9 cellular contexts compared by ENCODE assay signal in the genomic region with DNA sequence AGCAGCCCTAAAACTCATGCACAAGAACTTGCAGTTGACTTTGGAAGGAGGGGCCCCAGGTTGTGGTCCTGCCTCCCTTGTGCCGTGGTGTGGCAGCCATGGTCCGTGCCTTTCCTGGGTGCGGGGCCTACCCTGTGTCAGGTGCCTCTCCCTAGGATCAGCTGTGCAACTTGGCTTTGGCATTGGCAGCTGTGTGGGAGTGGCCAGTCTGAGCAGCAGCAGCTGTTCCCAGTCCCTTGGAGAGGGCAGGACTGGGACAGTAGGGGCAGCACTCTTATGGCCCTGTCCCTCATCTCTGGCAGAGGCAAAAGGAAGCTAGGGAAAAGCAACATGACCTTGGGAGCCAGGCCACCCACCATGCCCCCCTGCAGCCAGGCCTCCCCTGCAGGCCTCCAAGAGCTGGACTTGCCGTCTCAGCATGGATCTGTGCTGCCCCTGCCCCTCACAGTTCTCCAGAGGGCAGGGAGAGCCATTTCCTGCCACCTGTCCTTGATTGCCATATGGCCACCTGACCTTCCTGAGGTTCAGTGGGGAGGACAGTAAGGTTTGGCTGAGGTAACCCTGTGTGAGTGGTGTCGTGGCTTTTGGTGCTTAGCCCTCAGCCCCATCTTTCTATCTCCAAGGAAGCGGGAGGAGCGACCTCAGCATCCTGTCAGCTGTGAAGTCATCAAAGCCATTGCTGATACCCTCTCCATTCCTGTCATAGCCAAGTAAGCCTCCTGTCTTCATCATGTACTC. TPM values are rescaled to one million over a fixed set of nuclear protein-coding genes. Genes with fewer than 3 reads are reported as not detected.
DNase-seq lines count a peak whose midpoint lies in the region; ATAC-seq and TF ChIP-seq lines count a peak whose summit lies in the region.
"Had no signal": no experiment of that assay in that cellular context is flagged by ENCODE, and none has a peak within 500 bp of the region (broad histone marks: within the 10 kb centered on the region; RNA-seq: fewer than 3 reads in every experiment).

No MANE protein-coding gene starts in this region.

- H3K9me3 ChIP-seq in DOHH2 (ENCODE audit: control insufficient read depth, insufficient read depth, low read length) (no peaks in the 10 kb centered on the region), body of pancreas (no peaks in the 10 kb centered on the region), parathyroid adenoma (ENCODE audit: control insufficient read depth, low read length) (no peaks in the 10 kb centered on the region)

- H3K9ac ChIP-seq in parathyroid adenoma, result no peak overlapping the region

- H3K4me1 ChIP-seq in DOHH2 (ENCODE audit: control insufficient read depth, low read length) (peaks cover 55% of the 10 kb centered on the region), body of pancreas (peaks cover 7% of the 10 kb centered on the region), parathyroid adenoma (peaks cover 62% of the 10 kb centered on the region)

- H3F3A ChIP-seq in DOHH2 (ENCODE audit: control insufficient read depth, insufficient read depth), result peaks cover 19% of the 10 kb centered on the region

- peak overlapping the region; percentile 50 for H3K4me3 ChIP-seq in DOHH2 (ENCODE audit: low read length)
- no peak overlapping the region for H3K4me3 ChIP-seq in body of pancreas
- H3K4me3 ChIP-seq in parathyroid adenoma (ENCODE audit: low read depth, low read length), result peak overlapping the region; percentile 3
- H3K4me3 ChIP-seq in coronary artery, result no peak overlapping the region

- peaks cover 46% of the 10 kb centered on the region for H3K36me3 ChIP-seq in DOHH2 (ENCODE audit: control insufficient read depth, low read length)
- H3K36me3 ChIP-seq in body of pancreas (replicated peaks in 1 of 2; ENCODE audit: insufficient read depth in 1 of 2, low read depth in 2 of 2), result peaks cover 0 to 4% of the 10 kb centered on the region in 2 donors
- H3K36me3 ChIP-seq in parathyroid adenoma (ENCODE audit: control insufficient read depth, insufficient read depth, low read length), result no peaks in the 10 kb centered on the region

- peak; percentile 78 for DNase-seq in NCI-H82 (lab: John Stamatoyannopoulos, UW)
- DNase-seq in body of pancreas, result peak; percentile 46 to 83 (median 74)
- no peak for DNase-seq in ecto neural progenitor cell (ENCODE audit: low spot score)
- DNase-seq in NOMO-1 treated with DMSO at 0.1 percent for 48 hours (lab: John Stamatoyannopoulos, UW; ENCODE audit: unreplicated experiment), result no peak
- no peak for DNase-seq in coronary artery (ENCODE audit: low spot score)

- no peak for TF ChIP-seq CTCF in DOHH2 (IDR thresholded peaks at IDR 0.05; ENCODE audit: low read depth, low read length, poor library complexity, severe bottlenecking)
- no peak for TF ChIP-seq CTCF in body of pancreas (IDR thresholded peaks at IDR 0.05)
- TF ChIP-seq CTCF in parathyroid adenoma (IDR thresholded peaks at IDR 0.05), result peak; percentile 9
- no peak for TF ChIP-seq CTCF in coronary artery (IDR thresholded peaks at IDR 0.05)

- 62 to 93% methylated on average over 4 to 7 of the region's 7 CpGs for WGBS in body of pancreas, 2 donors

- no peak for TF ChIP-seq POLR2A in body of pancreas (IDR thresholded peaks at IDR 0.05)

- H3K27me3 ChIP-seq in DOHH2 (ENCODE audit: control insufficient read depth, low read length) (no peaks in the 10 kb centered on the region), body of pancreas (no peaks in the 10 kb centered on the region), parathyroid adenoma (ENCODE audit: control insufficient read depth, insufficient read depth, low read length) (no peaks in the 10 kb centered on the region)

- H3K79me2 ChIP-seq in DOHH2 (ENCODE audit: control insufficient read depth, low read length) (no peaks in the 10 kb centered on the region), parathyroid adenoma (no peaks in the 10 kb centered on the region)

- intact Hi-C loops in body of pancreas (cut with DNase I), result loop anchor here (10.0 kb wide), 1 partner anchor 165 kb away; the partner anchor contains the start of gene ESRP2

- peaks cover 6% of the 10 kb centered on the region; the same call in 1 of the 2 replicates for H4K20me1 ChIP-seq in DOHH2 (ENCODE audit: control insufficient read depth, insufficient read depth, low read depth, low read length)

- no peak for ATAC-seq in body of pancreas
- ATAC-seq in GM19397 (IDR thresholded peaks at IDR 0.05; ENCODE audit: unreplicated experiment), result no peak

- H3K4me2 ChIP-seq in DOHH2 (ENCODE audit: low read length) (peak overlapping the region; percentile 69), parathyroid adenoma (ENCODE audit: low read length) (peak overlapping the region; percentile 44)

- H2AFZ ChIP-seq in parathyroid adenoma, result peak overlapping the region; percentile 14

- peak overlapping the region; percentile 73 for H3K27ac ChIP-seq in DOHH2 (ENCODE audit: low read depth, low read length)
- H3K27ac ChIP-seq in body of pancreas, result no peak overlapping the region
- peak overlapping the region; percentile 66 for H3K27ac ChIP-seq in parathyroid adenoma
- no peak overlapping the region for H3K27ac ChIP-seq in coronary artery

- no peaks in the 10 kb centered on the region for H3K9me2 ChIP-seq in DOHH2 (replicated peaks; ENCODE audit: control insufficient read depth, low read length)

RNA-seq across cellular contexts. Expression of gene NFATC3, which starts 15.5 kb away (rescaled TPM):
- 10 to 100 TPM; 15.5 to 19.5 TPM for total RNA-seq in body of pancreas

RNA-seq across cellular contexts. Expression of gene DUS2, which starts 46.6 kb away (rescaled TPM):
- total RNA-seq in body of pancreas, result 1 to 10 TPM; 3.1 to 3.6 TPM

RNA-seq across cellular contexts. Expression of gene DDX28, which starts 46.6 kb away (rescaled TPM):
- total RNA-seq in body of pancreas, result 10 to 100 TPM in 1 of 2 donors, 1 to 10 TPM in 1; 3.4 to 13.2 TPM

RNA-seq across cellular contexts. Expression of gene DPEP2NB, which starts 54.0 kb away (rescaled TPM):
- total RNA-seq in body of pancreas, result not detected
- total RNA-seq: lower leg skin had no signal

Comparison
In these comparisons a context has a peak if more than half of its experiments do, and no peak if none do; other contexts are left out.
1. H3K27ac ChIP-seq: peak in DOHH2 (single experiment) and parathyroid adenoma (single experiment); none in body of pancreas (0 of 4) and coronary artery (0 of 2).
2. H3K4me3 ChIP-seq: peak in DOHH2 (single experiment) and parathyroid adenoma (single experiment); none in body of pancreas (0 of 2) and coronary artery (single experiment).
3. DNase-seq: peak in NCI-H82 (single experiment) and body of pancreas (4 of 4); none in ecto neural progenitor cell (single experiment), NOMO-1 treated with DMSO at 0.1 percent for 48 hours (single experiment) and coronary artery (single experiment).